In the genomic region with DNA sequence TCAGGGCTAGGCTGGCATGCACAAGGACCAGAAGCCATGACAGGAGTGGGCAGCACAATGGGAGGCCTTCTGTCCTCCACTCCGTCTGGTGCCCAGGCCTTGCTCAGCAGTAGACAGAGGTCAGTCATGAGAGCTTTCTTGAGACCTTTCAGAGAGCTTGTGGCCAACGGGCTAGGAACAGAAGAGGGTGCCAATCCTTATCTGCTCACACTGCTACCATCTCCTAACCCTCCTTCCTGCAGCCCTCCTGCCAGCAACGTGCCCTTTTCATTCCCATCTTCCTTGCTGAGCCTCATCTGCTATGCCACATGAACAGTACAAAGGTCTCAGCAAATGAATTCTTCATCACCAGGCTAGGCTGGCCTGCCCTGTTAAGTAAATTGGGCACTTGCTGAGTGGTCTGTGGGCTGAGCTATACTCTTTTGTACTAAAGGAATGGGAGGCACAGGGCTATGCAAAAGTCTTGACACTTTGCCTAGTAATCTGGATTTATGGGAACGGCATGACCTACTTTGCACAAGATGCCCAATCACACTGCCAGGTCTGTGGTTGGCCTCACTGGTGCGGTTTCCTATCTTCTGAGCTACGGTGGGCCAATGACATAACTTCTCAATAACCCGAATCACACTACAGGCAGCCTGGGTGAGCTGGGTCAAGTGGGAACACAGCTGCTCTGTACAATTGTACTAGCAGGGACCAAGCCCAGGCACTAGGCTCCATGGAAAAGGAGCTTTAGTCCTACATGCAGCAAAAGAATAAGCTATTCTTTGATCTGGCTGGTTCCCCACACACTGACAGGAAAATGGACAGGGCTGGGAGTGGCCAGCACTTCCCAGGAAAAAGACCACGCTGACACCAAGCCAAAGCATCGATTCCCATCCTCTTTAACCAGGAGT, we compare ENCODE assay signal across 8 cellular contexts. TPM values are rescaled to one million over a fixed set of nuclear protein-coding genes. Genes with fewer than 3 reads are reported as not detected.
DNase-seq lines count a peak whose midpoint lies in the region; ATAC-seq and TF ChIP-seq lines count a peak whose summit lies in the region.

No MANE protein-coding gene starts in this region.

- H3K36me3 Mint-ChIP-seq in naive thymus-derived CD8-positive, alpha-beta T cell: no peaks in the 10 kb centered on the region

- POLR2A ChIA-PET in PC-3 (lab: Charles Lee; ENCODE audit: unreplicated experiment): no interaction called here
- POLR2A ChIA-PET in naive thymus-derived CD8-positive, alpha-beta T cell (lab: Charles Lee): interaction anchor here (1.0 to 3.5 kb wide), 7 partner anchors 9 to 59 kb away, joined by 3 to 33 read pairs (median 7); a partner anchor contains a TSS

- H3K27me3 ChIP-seq in BLaER1 treated with 17β-estradiol and CSF1 and Interleukin-3, amounts not matched to agents 10 nM and 100 nM: no peaks in the 10 kb centered on the region
- H3K27me3 ChIP-seq in PC-3 (ENCODE audit: low read length): no peaks in the 10 kb centered on the region

- peaks cover 36 to 83% (median 65%) of the 10 kb centered on the region in 4 donors for H3K4me1 Mint-ChIP-seq in naive thymus-derived CD8-positive, alpha-beta T cell

- H3K27me3 Mint-ChIP-seq in naive thymus-derived CD8-positive, alpha-beta T cell: no peaks in the 10 kb centered on the region

- TF ChIP-seq CTCF in PC-3 (conservative IDR thresholded peaks at IDR 0.05; ENCODE audit: low read depth, low read length): no peak

- peak overlapping the region in 7 of 11 experiments; percentile 5 to 58 (median 42); a peak in 9 of 22 replicates for H3K27ac ChIP-seq in BLaER1 treated with 17β-estradiol and CSF1 and Interleukin-3, amounts not matched to agents 10 nM and 100 nM
- peak overlapping the region; percentile 98 for H3K27ac ChIP-seq in PC-3 (ENCODE audit: low read length)
- peak overlapping the region; percentile 95 for H3K27ac ChIP-seq in cingulate gyrus (ENCODE audit: low read depth, low read length)

- peaks cover 8% of the 10 kb centered on the region for H3F3A ChIP-seq in PC-3 (ENCODE audit: low read length, unreplicated experiment)

- H3K4me3 ChIP-seq in BLaER1 treated with 17β-estradiol and CSF1 and Interleukin-3, amounts not matched to agents 10 nM and 100 nM: no peak overlapping the region
- no peak overlapping the region for H3K4me3 ChIP-seq in PC-3 (ENCODE audit: low read length)

- ATAC-seq in PC-3 (no peak), GM21423 (IDR thresholded peaks at IDR 0.05; ENCODE audit: unreplicated experiment) (no peak), HG02642 (IDR thresholded peaks at IDR 0.05; ENCODE audit: poor library complexity, unreplicated experiment) (no peak), HG03520 (IDR thresholded peaks at IDR 0.05; ENCODE audit: unreplicated experiment) (no peak)
- peak in 1 of 2 donors; percentile 6 for ATAC-seq in naive thymus-derived CD8-positive, alpha-beta T cell

- peak overlapping the region in 8 of 10 donors; percentile 11 to 49 (median 38) for H3K4me3 Mint-ChIP-seq in naive thymus-derived CD8-positive, alpha-beta T cell

- H3K79me2 ChIP-seq in PC-3 (ENCODE audit: low read length): peaks cover 67% of the 10 kb centered on the region

- peak overlapping the region in 9 of 10 donors; percentile 13 to 84 (median 61) for H3K27ac Mint-ChIP-seq in naive thymus-derived CD8-positive, alpha-beta T cell

- H3K4me2 ChIP-seq in BLaER1 treated with 17β-estradiol and CSF1 and Interleukin-3, amounts not matched to agents 10 nM and 100 nM: peak overlapping the region; percentile 60 to 94 (median 77)
- peak overlapping the region; percentile 74; the same call in 1 of the 2 replicates for H3K4me2 ChIP-seq in PC-3 (ENCODE audit: low read length)

- H3K36me3 ChIP-seq in BLaER1 treated with 17β-estradiol and CSF1 and Interleukin-3, amounts not matched to agents 10 nM and 100 nM: no peaks in the 10 kb centered on the region; a peak in 5 of 22 replicates
- H3K36me3 ChIP-seq in PC-3 (ENCODE audit: low read depth, low read length): no peaks in the 10 kb centered on the region

- no TSS peak for BruUV-seq in PC-3 (replicated peaks; lab: Mats Ljungman, UMichigan)

- peaks cover 63 to 88% (median 74%) of the 10 kb centered on the region in 10 experiments for H3K4me1 ChIP-seq in BLaER1 treated with 17β-estradiol and CSF1 and Interleukin-3, amounts not matched to agents 10 nM and 100 nM
- peaks cover 40% of the 10 kb centered on the region for H3K4me1 ChIP-seq in PC-3 (ENCODE audit: insufficient read depth, low read length)

- intact Hi-C loops in PC-3 (cut with micrococcal nuclease): no loop called here

- H4K20me1 ChIP-seq in BLaER1 treated with 17β-estradiol and CSF1 and Interleukin-3, amounts not matched to agents 10 nM and 100 nM: peaks cover 30 to 85% (median 76%) of the 10 kb centered on the region in 11 experiments; a peak in 20 of 22 replicates
- H4K20me1 ChIP-seq in PC-3 (ENCODE audit: low read length): no peaks in the 10 kb centered on the region

- no peak for DNase-seq in PC-3
- DNase-seq in naive thymus-derived CD8-positive, alpha-beta T cell: no peak
- DNase-seq in stimulated activated CD4-positive, alpha-beta T cell treated with anti-CD3 and anti-CD28 coated beads, Interleukin-4, amount 100 ng/mL, for 4 hours: no peak

- CTCF ChIA-PET in PC-3 (lab: Charles Lee): no interaction called here

- H3K9ac ChIP-seq in BLaER1 treated with 17β-estradiol and CSF1 and Interleukin-3, amounts not matched to agents 10 nM and 100 nM: peak overlapping the region in 3 of 11 experiments; percentile 11 to 37 (median 16); a peak in 1 of 22 replicates
- no peak overlapping the region for H3K9ac ChIP-seq in PC-3 (ENCODE audit: low read length)

- no peaks in the 10 kb centered on the region for H3K9me3 Mint-ChIP-seq in naive thymus-derived CD8-positive, alpha-beta T cell

- no peak overlapping the region for H2AFZ ChIP-seq in PC-3 (ENCODE audit: low read length)

- H3K9me2 ChIP-seq in PC-3 (replicated peaks; ENCODE audit: low read length): no peaks in the 10 kb centered on the region

- H3K9me3 ChIP-seq in BLaER1 treated with 17β-estradiol and CSF1 and Interleukin-3, amounts not matched to agents 10 nM and 100 nM (replicated peaks in 1 of 11): peaks cover 0 to 7% (median 6%) of the 10 kb centered on the region in 11 experiments; a peak in 14 of 22 replicates
- no peaks in the 10 kb centered on the region for H3K9me3 ChIP-seq in PC-3 (ENCODE audit: low read length)

RNA-seq across cellular contexts. Expression of a gene that starts 47.8 kb away (rescaled TPM):
- 57.2 and 62.7 TPM in 2 replicates for total RNA-seq in PC-3 (2014; rRNA removed)
- 10 to 100 TPM; 59.4 to 67.4 TPM for total RNA-seq in naive thymus-derived CD8-positive, alpha-beta T cell
- 10 to 100 TPM; 32.5 to 38.1 (median 33.0) TPM for polyA plus RNA-seq in naive thymus-derived CD8-positive, alpha-beta T cell

Comparison
In these comparisons a context has a peak if more than half of its experiments do, and no peak if none do; other contexts are left out.
1. H3K27ac ChIP-seq: peak in every context shown above with its lines; median percentile 98 in PC-3; 95 in cingulate gyrus; 42 in BLaER1 treated with 17β-estradiol and CSF1 and Interleukin-3, amounts not matched to agents 10 nM and 100 nM.